Comparison of ENCODE assay signal across 1 cellular context in the genomic region with DNA sequence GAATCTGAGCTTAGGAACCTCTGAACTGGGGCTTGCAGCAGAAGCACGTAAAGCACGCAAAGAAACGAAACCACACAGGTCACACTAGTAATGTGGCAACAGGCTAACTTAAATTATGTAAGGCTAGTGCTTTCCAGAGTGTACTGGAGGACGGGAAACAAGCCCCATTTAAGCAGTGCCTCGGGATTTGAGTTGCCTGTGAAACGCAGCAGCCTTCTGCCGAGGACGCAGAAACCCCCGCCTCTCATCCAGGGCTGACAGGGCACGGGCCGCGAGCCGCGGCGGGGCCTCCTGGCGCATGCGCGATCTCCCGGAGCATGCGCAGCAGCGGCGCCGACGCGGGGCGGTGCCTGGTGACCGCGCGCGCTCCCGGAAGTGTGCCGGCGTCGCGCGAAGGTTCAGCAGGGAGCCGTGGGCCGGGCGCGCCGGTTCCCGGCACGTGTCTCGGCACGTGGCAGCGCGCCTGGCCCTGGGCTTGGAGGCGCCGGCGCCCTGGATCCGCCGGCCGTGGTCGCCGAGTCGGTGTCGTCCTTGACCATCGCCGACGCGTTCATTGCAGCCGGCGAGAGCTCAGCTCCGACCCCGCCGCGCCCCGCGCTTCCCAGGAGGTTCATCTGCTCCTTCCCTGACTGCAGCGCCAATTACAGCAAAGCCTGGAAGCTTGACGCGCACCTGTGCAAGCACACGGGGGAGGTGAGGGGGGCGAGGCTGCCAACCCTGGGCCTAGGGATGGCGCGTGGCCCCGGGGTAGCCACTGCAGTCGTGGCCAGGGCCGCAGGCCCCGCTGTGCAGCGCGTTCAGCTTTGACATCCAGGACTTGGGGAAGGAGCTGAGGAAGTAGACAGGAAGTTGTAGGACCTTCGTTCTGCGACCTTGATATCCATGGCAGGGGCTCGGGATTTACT.
A peak's percentile ranks its signal among the peaks of the same experiment; 100 is the strongest.
TF ChIP-seq lines count a peak whose summit lies in the region.

A gene (plus strand): TSS at position 374 of the 905 bp plus-strand sequence.

TF ChIP-seq in H1, 55 proteins besides CTCF, POLR2A, EP300 and RAD21:
- TF ChIP-seq, protein P1, sequence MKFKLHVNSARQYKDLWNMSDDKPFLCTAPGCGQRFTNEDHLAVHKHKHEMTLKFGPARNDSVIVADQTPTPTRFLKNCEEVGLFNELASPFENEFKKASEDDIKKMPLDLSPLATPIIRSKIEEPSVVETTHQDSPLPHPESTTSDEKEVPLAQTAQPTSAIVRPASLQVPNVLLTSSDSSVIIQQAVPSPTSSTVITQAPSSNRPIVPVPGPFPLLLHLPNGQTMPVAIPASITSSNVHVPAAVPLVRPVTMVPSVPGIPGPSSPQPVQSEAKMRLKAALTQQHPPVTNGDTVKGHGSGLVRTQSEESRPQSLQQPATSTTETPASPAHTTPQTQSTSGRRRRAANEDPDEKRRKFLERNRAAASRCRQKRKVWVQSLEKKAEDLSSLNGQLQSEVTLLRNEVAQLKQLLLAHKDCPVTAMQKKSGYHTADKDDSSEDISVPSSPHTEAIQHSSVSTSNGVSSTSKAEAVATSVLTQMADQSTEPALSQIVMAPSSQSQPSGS (IDR thresholded peaks at IDR 0.05; ENCODE audit: low read length), result no peak
- TF ChIP-seq FOSL1 (IDR thresholded peaks at IDR 0.05; ENCODE audit: insufficient read depth, low read depth, low read length) (no peak), KDM4A (IDR thresholded peaks at IDR 0.05; ENCODE audit: low read depth, low read length, severe bottlenecking) (peak; percentile 93), NRF1 (IDR thresholded peaks at IDR 0.05; ENCODE audit: low read depth, low read length) (peak; percentile 98), PHF8 (conservative IDR thresholded peaks at IDR 0.05; ENCODE audit: low read depth, low read length) (peak; percentile 65; the same call in 1 of the 2 replicates), ASH2L (IDR thresholded peaks at IDR 0.05; ENCODE audit: low read length) (peak; percentile 74), SP1 (IDR thresholded peaks at IDR 0.05; ENCODE audit: low read depth, low read length) (no peak), SRF (IDR thresholded peaks at IDR 0.05; ENCODE audit: low read depth, low read length) (no peak), SIN3A (conservative IDR thresholded peaks at IDR 0.05 in 1 of 2, IDR thresholded peaks at IDR 0.05 in 1 of 2; ENCODE audit: low read depth in 1 of 2, low read length in 2 of 2) (peak; percentile 14 to 83; a peak in 2 of 4 replicates), ZNF274 (IDR thresholded peaks at IDR 0.05; ENCODE audit: borderline replicate concordance, extremely low read depth, low read length) (no peak), SP2 (IDR thresholded peaks at IDR 0.05; ENCODE audit: low read length) (no peak), RXRA (IDR thresholded peaks at IDR 0.05; ENCODE audit: insufficient read depth, low read depth, low read length) (no peak), HDAC2 (IDR thresholded peaks at IDR 0.05; ENCODE audit: borderline replicate concordance in 1 of 2, low read depth in 2 of 2, low read length in 2 of 2) (no peak; a peak in 1 of 4 replicates), CBX5 (IDR thresholded peaks at IDR 0.05; ENCODE audit: low read depth, low read length) (no peak), TAF7 (optimal IDR thresholded peaks at IDR 0.05; ENCODE audit: borderline replicate concordance, low read depth, low read length) (no peak), HDAC6 (IDR thresholded peaks at IDR 0.05; ENCODE audit: low read depth, low read length) (no peak), CREB1 (IDR thresholded peaks at IDR 0.05) (peak; percentile 63), GABPA (IDR thresholded peaks at IDR 0.05; ENCODE audit: borderline replicate concordance, insufficient read depth, low read length) (no peak), EZH2 (IDR thresholded peaks at IDR 0.05; ENCODE audit: low read depth, low read length, severe bottlenecking) (no peak), TAF1 (IDR thresholded peaks at IDR 0.05; ENCODE audit: low read depth, low read length) (0 out of 2 replicates have a peak, but pooled peaks have one; percentile 8), RBBP5 (IDR thresholded peaks at IDR 0.05; ENCODE audit: borderline replicate concordance, low read depth, low read length) (peak; percentile 99), SP4 (IDR thresholded peaks at IDR 0.05; ENCODE audit: low read length) (no peak; the same call in 1 of the 2 replicates)
- TF ChIP-seq, protein P2, sequence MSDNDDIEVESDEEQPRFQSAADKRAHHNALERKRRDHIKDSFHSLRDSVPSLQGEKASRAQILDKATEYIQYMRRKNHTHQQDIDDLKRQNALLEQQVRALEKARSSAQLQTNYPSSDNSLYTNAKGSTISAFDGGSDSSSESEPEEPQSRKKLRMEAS (IDR thresholded peaks at IDR 0.05), result peak; percentile 85
- TF ChIP-seq, protein P3, sequence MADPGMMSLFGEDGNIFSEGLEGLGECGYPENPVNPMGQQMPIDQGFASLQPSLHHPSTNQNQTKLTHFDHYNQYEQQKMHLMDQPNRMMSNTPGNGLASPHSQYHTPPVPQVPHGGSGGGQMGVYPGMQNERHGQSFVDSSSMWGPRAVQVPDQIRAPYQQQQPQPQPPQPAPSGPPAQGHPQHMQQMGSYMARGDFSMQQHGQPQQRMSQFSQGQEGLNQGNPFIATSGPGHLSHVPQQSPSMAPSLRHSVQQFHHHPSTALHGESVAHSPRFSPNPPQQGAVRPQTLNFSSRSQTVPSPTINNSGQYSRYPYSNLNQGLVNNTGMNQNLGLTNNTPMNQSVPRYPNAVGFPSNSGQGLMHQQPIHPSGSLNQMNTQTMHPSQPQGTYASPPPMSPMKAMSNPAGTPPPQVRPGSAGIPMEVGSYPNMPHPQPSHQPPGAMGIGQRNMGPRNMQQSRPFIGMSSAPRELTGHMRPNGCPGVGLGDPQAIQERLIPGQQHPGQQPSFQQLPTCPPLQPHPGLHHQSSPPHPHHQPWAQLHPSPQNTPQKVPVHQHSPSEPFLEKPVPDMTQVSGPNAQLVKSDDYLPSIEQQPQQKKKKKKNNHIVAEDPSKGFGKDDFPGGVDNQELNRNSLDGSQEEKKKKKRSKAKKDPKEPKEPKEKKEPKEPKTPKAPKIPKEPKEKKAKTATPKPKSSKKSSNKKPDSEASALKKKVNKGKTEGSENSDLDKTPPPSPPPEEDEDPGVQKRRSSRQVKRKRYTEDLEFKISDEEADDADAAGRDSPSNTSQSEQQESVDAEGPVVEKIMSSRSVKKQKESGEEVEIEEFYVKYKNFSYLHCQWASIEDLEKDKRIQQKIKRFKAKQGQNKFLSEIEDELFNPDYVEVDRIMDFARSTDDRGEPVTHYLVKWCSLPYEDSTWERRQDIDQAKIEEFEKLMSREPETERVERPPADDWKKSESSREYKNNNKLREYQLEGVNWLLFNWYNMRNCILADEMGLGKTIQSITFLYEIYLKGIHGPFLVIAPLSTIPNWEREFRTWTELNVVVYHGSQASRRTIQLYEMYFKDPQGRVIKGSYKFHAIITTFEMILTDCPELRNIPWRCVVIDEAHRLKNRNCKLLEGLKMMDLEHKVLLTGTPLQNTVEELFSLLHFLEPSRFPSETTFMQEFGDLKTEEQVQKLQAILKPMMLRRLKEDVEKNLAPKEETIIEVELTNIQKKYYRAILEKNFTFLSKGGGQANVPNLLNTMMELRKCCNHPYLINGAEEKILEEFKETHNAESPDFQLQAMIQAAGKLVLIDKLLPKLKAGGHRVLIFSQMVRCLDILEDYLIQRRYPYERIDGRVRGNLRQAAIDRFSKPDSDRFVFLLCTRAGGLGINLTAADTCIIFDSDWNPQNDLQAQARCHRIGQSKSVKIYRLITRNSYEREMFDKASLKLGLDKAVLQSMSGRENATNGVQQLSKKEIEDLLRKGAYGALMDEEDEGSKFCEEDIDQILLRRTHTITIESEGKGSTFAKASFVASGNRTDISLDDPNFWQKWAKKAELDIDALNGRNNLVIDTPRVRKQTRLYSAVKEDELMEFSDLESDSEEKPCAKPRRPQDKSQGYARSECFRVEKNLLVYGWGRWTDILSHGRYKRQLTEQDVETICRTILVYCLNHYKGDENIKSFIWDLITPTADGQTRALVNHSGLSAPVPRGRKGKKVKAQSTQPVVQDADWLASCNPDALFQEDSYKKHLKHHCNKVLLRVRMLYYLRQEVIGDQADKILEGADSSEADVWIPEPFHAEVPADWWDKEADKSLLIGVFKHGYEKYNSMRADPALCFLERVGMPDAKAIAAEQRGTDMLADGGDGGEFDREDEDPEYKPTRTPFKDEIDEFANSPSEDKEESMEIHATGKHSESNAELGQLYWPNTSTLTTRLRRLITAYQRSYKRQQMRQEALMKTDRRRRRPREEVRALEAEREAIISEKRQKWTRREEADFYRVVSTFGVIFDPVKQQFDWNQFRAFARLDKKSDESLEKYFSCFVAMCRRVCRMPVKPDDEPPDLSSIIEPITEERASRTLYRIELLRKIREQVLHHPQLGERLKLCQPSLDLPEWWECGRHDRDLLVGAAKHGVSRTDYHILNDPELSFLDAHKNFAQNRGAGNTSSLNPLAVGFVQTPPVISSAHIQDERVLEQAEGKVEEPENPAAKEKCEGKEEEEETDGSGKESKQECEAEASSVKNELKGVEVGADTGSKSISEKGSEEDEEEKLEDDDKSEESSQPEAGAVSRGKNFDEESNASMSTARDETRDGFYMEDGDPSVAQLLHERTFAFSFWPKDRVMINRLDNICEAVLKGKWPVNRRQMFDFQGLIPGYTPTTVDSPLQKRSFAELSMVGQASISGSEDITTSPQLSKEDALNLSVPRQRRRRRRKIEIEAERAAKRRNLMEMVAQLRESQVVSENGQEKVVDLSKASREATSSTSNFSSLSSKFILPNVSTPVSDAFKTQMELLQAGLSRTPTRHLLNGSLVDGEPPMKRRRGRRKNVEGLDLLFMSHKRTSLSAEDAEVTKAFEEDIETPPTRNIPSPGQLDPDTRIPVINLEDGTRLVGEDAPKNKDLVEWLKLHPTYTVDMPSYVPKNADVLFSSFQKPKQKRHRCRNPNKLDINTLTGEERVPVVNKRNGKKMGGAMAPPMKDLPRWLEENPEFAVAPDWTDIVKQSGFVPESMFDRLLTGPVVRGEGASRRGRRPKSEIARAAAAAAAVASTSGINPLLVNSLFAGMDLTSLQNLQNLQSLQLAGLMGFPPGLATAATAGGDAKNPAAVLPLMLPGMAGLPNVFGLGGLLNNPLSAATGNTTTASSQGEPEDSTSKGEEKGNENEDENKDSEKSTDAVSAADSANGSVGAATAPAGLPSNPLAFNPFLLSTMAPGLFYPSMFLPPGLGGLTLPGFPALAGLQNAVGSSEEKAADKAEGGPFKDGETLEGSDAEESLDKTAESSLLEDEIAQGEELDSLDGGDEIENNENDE (IDR thresholded peaks at IDR 0.05; ENCODE audit: insufficient replicate concordance, low read length), result no peak
- TF ChIP-seq, protein P4, sequence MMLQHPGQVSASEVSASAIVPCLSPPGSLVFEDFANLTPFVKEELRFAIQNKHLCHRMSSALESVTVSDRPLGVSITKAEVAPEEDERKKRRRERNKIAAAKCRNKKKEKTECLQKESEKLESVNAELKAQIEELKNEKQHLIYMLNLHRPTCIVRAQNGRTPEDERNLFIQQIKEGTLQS (IDR thresholded peaks at IDR 0.05; ENCODE audit: insufficient read depth, low read depth, low read length), result peak; percentile 26; the same call in 1 of the 2 replicates
- TF ChIP-seq, protein P5, sequence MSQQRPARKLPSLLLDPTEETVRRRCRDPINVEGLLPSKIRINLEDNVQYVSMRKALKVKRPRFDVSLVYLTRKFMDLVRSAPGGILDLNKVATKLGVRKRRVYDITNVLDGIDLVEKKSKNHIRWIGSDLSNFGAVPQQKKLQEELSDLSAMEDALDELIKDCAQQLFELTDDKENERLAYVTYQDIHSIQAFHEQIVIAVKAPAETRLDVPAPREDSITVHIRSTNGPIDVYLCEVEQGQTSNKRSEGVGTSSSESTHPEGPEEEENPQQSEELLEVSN (IDR thresholded peaks at IDR 0.05), result peak; percentile 77
- TF ChIP-seq, protein P6, sequence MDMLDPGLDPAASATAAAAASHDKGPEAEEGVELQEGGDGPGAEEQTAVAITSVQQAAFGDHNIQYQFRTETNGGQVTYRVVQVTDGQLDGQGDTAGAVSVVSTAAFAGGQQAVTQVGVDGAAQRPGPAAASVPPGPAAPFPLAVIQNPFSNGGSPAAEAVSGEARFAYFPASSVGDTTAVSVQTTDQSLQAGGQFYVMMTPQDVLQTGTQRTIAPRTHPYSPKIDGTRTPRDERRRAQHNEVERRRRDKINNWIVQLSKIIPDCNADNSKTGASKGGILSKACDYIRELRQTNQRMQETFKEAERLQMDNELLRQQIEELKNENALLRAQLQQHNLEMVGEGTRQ (IDR thresholded peaks at IDR 0.05; ENCODE audit: low read length), result peak; percentile 52; the same call in 1 of the 2 replicates
TF ChIP-seq in H1: peak in this region for 12.
